ENCODE assay signal across 1 cellular context in genomic region chr11:59559886-59560285, GRCh38.
A peak's percentile ranks its signal among the peaks of the same experiment; 100 is the strongest.
TF ChIP-seq lines count a peak whose summit lies in the region.

No MANE protein-coding gene starts in this region.

TF ChIP-seq in GM12878, 131 proteins besides CTCF, POLR2A, EP300 and RAD21:
- 0 out of 4 replicates have a peak, but pooled peaks of 1 of the 2 experiments have one; percentile 9 for TF ChIP-seq IKZF2 (IDR thresholded peaks at IDR 0.05)
- no peak for TF ChIP-seq MTA2 (IDR thresholded peaks at IDR 0.05; ENCODE audit: low read depth)
